29 cellular contexts compared by ENCODE assay signal in the genomic region with DNA sequence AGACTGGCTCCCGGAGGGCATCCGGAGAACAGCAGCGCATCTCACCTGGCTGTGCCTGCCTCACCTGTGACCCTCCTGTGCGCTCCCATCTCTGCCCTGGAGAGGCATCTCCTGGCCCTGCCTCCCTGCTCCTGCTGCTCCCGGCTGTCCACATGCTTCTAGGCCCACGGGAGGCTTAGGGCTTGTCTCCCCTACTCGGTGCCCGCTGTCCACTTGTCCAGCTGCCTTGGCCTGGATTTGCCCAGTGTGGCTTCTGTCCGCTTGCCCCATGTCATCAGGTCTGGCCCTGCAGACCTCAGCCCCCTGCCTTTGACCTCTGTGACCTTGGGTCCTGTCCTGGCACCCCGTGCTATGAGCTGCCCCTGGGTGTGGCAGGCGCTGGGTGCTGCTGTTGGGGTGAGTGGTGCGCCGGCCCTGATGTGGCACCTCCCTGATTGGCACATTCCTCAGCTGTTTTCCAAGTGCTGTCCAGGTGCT. TPM values are rescaled to one million over a fixed set of nuclear protein-coding genes. Genes with fewer than 3 reads are reported as not detected.
A peak's percentile ranks its signal among the peaks of the same experiment; 100 is the strongest.
DNase-seq lines count a peak whose midpoint lies in the region; FAIRE-seq and TF ChIP-seq lines count a peak whose summit lies in the region.
"Had no signal": no experiment of that assay in that cellular context is flagged by ENCODE, and none has a peak within 500 bp of the region (broad histone marks: within the 10 kb centered on the region; RNA-seq: fewer than 3 reads in every experiment).

No MANE protein-coding gene starts in this region.

- no peak overlapping the region for H2BK12ac ChIP-seq in neuronal stem cell (ENCODE audit: low read length)

- H2BK5ac ChIP-seq in neuronal stem cell (ENCODE audit: low read length) = no peak overlapping the region

- H3K36me3 Mint-ChIP-seq in activated CD4-positive, alpha-beta T cell treated with anti-CD3 and anti-CD28 coated beads, Interleukin-2, amount 10 ng/mL, durations not matched to agents 24 days and 14 days (ENCODE audit: low read depth) = no peaks in the 10 kb centered on the region
- H3K36me3 Mint-ChIP-seq: immature natural killer cell had no signal

- no peak overlapping the region for H3K4ac ChIP-seq in neuronal stem cell (ENCODE audit: low read length)

- no peaks in the 10 kb centered on the region for H3K9me3 Mint-ChIP-seq in activated CD4-positive, alpha-beta T cell treated with anti-CD3 and anti-CD28 coated beads, Interleukin-2, amount 10 ng/mL, durations not matched to agents 24 days and 14 days
- H3K9me3 Mint-ChIP-seq: activated CD4-positive, alpha-beta T cell treated with anti-CD3 and anti-CD28 coated beads, Interleukin-2, amount 10 ng/mL, durations not matched to agents 7 days and 5 days; dendritic cell treated with granulocyte-macrophage colony-stimulating factor and Interleukin-4, amounts not matched to agents 40 ng/mL and 50 ng/mL, for 4 days; mesothelial cell of epicardium had no signal

- peak overlapping the region; percentile 53 for H3K23ac ChIP-seq in neuronal stem cell (ENCODE audit: low read depth, low read length, poor library complexity)

- peaks cover 12% of the 10 kb centered on the region for H3K27me3 Mint-ChIP-seq in activated CD4-positive, alpha-beta T cell treated with anti-CD3 and anti-CD28 coated beads, Interleukin-2, amount 10 ng/mL, durations not matched to agents 24 days and 14 days

- H2AK5ac ChIP-seq in neuronal stem cell (ENCODE audit: low read depth, low read length) = peak overlapping the region; percentile 6

- H2AFZ ChIP-seq in neuronal stem cell (ENCODE audit: low read length) = no peak overlapping the region

- peaks cover 4 to 29% (median 21%) of the 10 kb centered on the region in 3 experiments for H3K27me3 ChIP-seq in neuronal stem cell (ENCODE audit: control insufficient read depth in 3 of 3, insufficient read depth in 3 of 3, low read depth in 1 of 3, low read length in 3 of 3)
- H3K27me3 ChIP-seq in suprapubic skin = peaks cover 5% of the 10 kb centered on the region
- H3K27me3 ChIP-seq: BE2C had no signal

- no peak overlapping the region for H3K14ac ChIP-seq in neuronal stem cell (ENCODE audit: low read length)

- no peaks in the 10 kb centered on the region for H3K4me1 ChIP-seq in HEK293 (ENCODE audit: control insufficient read depth, insufficient read depth, low read length)
- H3K4me1 ChIP-seq in neuronal stem cell (ENCODE audit: control insufficient read depth in 2 of 2, insufficient read depth in 1 of 2, low read depth in 1 of 2, low read length in 2 of 2) = peaks cover 4 to 5% of the 10 kb centered on the region in 2 donors
- H3K4me1 ChIP-seq in suprapubic skin = peaks cover 67% of the 10 kb centered on the region
- H3K4me1 ChIP-seq: Caco-2 had no signal

- CTCF ChIA-PET in HEK293 (lab: Yijun Ruan, JAX) = interaction anchor here (0.6 kb wide), 1 partner anchor 96 kb away, joined by 3 read pairs; no protein-coding TSS in a partner anchor

- H3K9me3 ChIP-seq in HEK293 (ENCODE audit: control insufficient read depth, insufficient read depth, low read depth, low read length) = no peaks in the 10 kb centered on the region
- H3K9me3 ChIP-seq in neuronal stem cell (replicated peaks in 1 of 2; ENCODE audit: control insufficient read depth in 2 of 2, insufficient read depth in 1 of 2, low read depth in 1 of 2, low read length in 2 of 2) = peaks cover 2 to 4% of the 10 kb centered on the region in 2 donors
- no peaks in the 10 kb centered on the region for H3K9me3 ChIP-seq in suprapubic skin
- H3K9me3 ChIP-seq: BE2C, Caco-2 had no signal

- intact Hi-C loops in activated CD4-positive, alpha-beta T cell treated with anti-CD3 and anti-CD28 coated beads, Interleukin-2, amount 10 ng/mL, durations not matched to agents 24 days and 14 days (cut with micrococcal nuclease) = no loop called here

- DNase-seq in ecto neural progenitor cell (ENCODE audit: low spot score) (peak; percentile 29), neuronal stem cell (ENCODE audit: low spot score) (no peak), suprapubic skin (ENCODE audit: low spot score in 2 of 2) (no peak), RCC 7860 (ENCODE audit: low spot score) (no peak), NCI-H2107 treated with DMSO at 0.1 percent for 48 hours (lab: John Stamatoyannopoulos, UW; ENCODE audit: unreplicated experiment) (no peak)
- no peak for DNase-seq in activated CD4-positive, alpha-beta T cell treated with anti-CD3 and anti-CD28 coated beads, Interleukin-2, amount 10 ng/mL, durations not matched to agents 24 days and 14 days
- DNase-seq: activated CD4-positive, alpha-beta T cell treated with anti-CD3 and anti-CD28 coated beads, Interleukin-2, amount 10 ng/mL, durations not matched to agents 7 days and 5 days; activated gamma-delta T cell treated with Interleukin-2 at 50 U/mL for 16 hours; activated T-cell treated with anti-CD3 and anti-CD28 coated beads, Interleukin-2, amount 50 U/mL, for 24 hours; Caco-2; central memory CD4-positive, alpha-beta T cell; hypothalamus; immature natural killer cell; IMR-90; left ventricle myocardium superior; naive B cell; NCI-H1092; NCI-H1930; NCI-H526; NK-92 treated with Interleukin-12 subunit alpha and Interleukin-12 subunit beta, amount 100 ng/mL, for 24 hours; PC-3; retina; SHP77; stimulated activated CD4-positive, alpha-beta T cell treated with anti-CD3 and anti-CD28 coated beads, Interleukin-2, amount 100 ng/mL, for 48 hours; WERI-Rb-1 had no signal

- peaks cover 3% of the 10 kb centered on the region for H3K4me1 Mint-ChIP-seq in activated CD4-positive, alpha-beta T cell treated with anti-CD3 and anti-CD28 coated beads, Interleukin-2, amount 10 ng/mL, durations not matched to agents 24 days and 14 days

- H3K4me2 ChIP-seq in neuronal stem cell (ENCODE audit: insufficient read depth, low read length, poor library complexity, severe bottlenecking) = no peak overlapping the region

- no peak overlapping the region for H3K18ac ChIP-seq in neuronal stem cell (ENCODE audit: low read length)

- no peak for TF ChIP-seq POLR2A in suprapubic skin (IDR thresholded peaks at IDR 0.05)

- no peak for TF ChIP-seq EP300 in suprapubic skin (IDR thresholded peaks at IDR 0.05)

- H3K9ac ChIP-seq in neuronal stem cell (ENCODE audit: low read depth, low read length, poor library complexity) = no peak overlapping the region

- H3K4me3 ChIP-seq in HEK293 (ENCODE audit: low read depth, low read length) (no peak overlapping the region), neuronal stem cell (ENCODE audit: low read length in 2 of 2) (no peak overlapping the region), suprapubic skin (no peak overlapping the region)

- H3K4me3 Mint-ChIP-seq in activated CD4-positive, alpha-beta T cell treated with anti-CD3 and anti-CD28 coated beads, Interleukin-2, amount 10 ng/mL, durations not matched to agents 24 days and 14 days = no peak overlapping the region
- H3K4me3 Mint-ChIP-seq: activated CD4-positive, alpha-beta T cell treated with anti-CD3 and anti-CD28 coated beads, Interleukin-2, amount 10 ng/mL, durations not matched to agents 7 days and 5 days; activated T-cell treated with anti-CD3 and anti-CD28 coated beads, Interleukin-2, amount 50 U/mL, for 24 hours; dendritic cell treated with granulocyte-macrophage colony-stimulating factor and Interleukin-4, amounts not matched to agents 40 ng/mL and 50 ng/mL, for 4 days; mesothelial cell of epicardium; naive B cell had no signal

- H3K27ac ChIP-seq in HEK293 (ENCODE audit: extremely low read depth, low read depth, low read length) (no peak overlapping the region), neuronal stem cell (replicated peaks; ENCODE audit: low read length) (no peak overlapping the region), suprapubic skin (peak overlapping the region; percentile 53)
- H3K27ac ChIP-seq: WERI-Rb-1 had no signal

- H4K91ac ChIP-seq in neuronal stem cell (ENCODE audit: low read depth, low read length, poor library complexity) = no peak overlapping the region

- H4K8ac ChIP-seq in neuronal stem cell (ENCODE audit: low read depth, low read length) = no peak overlapping the region

- no peaks in the 10 kb centered on the region for H3K36me3 ChIP-seq in HEK293 (ENCODE audit: control insufficient read depth in 2 of 2, insufficient read depth in 1 of 2, low read length in 2 of 2)
- no peaks in the 10 kb centered on the region for H3K36me3 ChIP-seq in neuronal stem cell (replicated peaks in 1 of 2; ENCODE audit: control insufficient read depth in 2 of 2, insufficient read depth in 2 of 2, low read length in 2 of 2)
- H3K36me3 ChIP-seq in suprapubic skin = no peaks in the 10 kb centered on the region
- H3K36me3 ChIP-seq: BE2C had no signal

- H3K79me1 ChIP-seq in neuronal stem cell (ENCODE audit: low read depth, low read length) = peaks cover 8% of the 10 kb centered on the region

- no peak overlapping the region for H2BK120ac ChIP-seq in neuronal stem cell (ENCODE audit: low read depth, low read length)

- FAIRE-seq in RCC 7860 (lab: Jason Lieb, UNC) = no peak

- TF ChIP-seq CTCF in HEK293 (tag by site-specific recombination; IDR thresholded peaks at IDR 0.05) = no peak
- TF ChIP-seq CTCF in suprapubic skin (IDR thresholded peaks at IDR 0.05) = no peak

- no peak overlapping the region for H2BK15ac ChIP-seq in neuronal stem cell (ENCODE audit: low read length)

- POLR2A ChIA-PET in HEK293 (lab: Yijun Ruan, JAX) = no interaction called here

- no peak overlapping the region for H3K27ac Mint-ChIP-seq in activated CD4-positive, alpha-beta T cell treated with anti-CD3 and anti-CD28 coated beads, Interleukin-2, amount 10 ng/mL, durations not matched to agents 24 days and 14 days
- H3K27ac Mint-ChIP-seq: activated CD4-positive, alpha-beta T cell treated with anti-CD3 and anti-CD28 coated beads, Interleukin-2, amount 10 ng/mL, durations not matched to agents 7 days and 5 days; activated T-cell treated with anti-CD3 and anti-CD28 coated beads, Interleukin-2, amount 50 U/mL, for 24 hours; dendritic cell treated with granulocyte-macrophage colony-stimulating factor and Interleukin-4, amounts not matched to agents 40 ng/mL and 50 ng/mL, for 4 days; mesothelial cell of epicardium; naive B cell had no signal

- no CpG with 5 or more reads among the region's 13 CpGs for WGBS in neuronal stem cell (ENCODE audit: extremely low coverage in 2 of 2, insufficient read length in 2 of 2, insufficient replicate concordance in 1 of 2), 2 donors
- WGBS in suprapubic skin = 73% methylated on average over 3 of the region's 13 CpGs

RNA-seq across cellular contexts. Expression of gene BOK, which starts 4.5 kb away (rescaled TPM):
- polyA plus RNA-seq in neuronal stem cell (2013, experiment 1 of 2) = 5.1 TPM
- 4.7 TPM for polyA plus RNA-seq in neuronal stem cell (2013, experiment 2 of 2)
- 10 to 100 TPM; 32.4 to 61.6 (median 60.5) TPM for total RNA-seq in suprapubic skin
- 0.17 and 0.77 TPM in 2 replicates for total RNA-seq in activated CD4-positive, alpha-beta T cell treated with anti-CD3 and anti-CD28 coated beads, Interleukin-2, amount 10 ng/mL, durations not matched to agents 24 days and 14 days
- total RNA-seq: activated CD4-positive, alpha-beta T cell treated with anti-CD3 and anti-CD28 coated beads, Interleukin-2, amount 10 ng/mL, durations not matched to agents 7 days and 5 days had no signal

RNA-seq across cellular contexts. Expression of gene STK25, which starts 54.7 kb away (rescaled TPM):
- 129 TPM for polyA plus RNA-seq in neuronal stem cell (2013, experiment 1 of 2)
- polyA plus RNA-seq in neuronal stem cell (2013, experiment 2 of 2) = 118 TPM
- total RNA-seq in suprapubic skin = 100 to 1,000 TPM; 131 to 232 (median 147) TPM
- 121 and 145 TPM in 2 replicates for total RNA-seq in activated CD4-positive, alpha-beta T cell treated with anti-CD3 and anti-CD28 coated beads, Interleukin-2, amount 10 ng/mL, durations not matched to agents 24 days and 14 days

Comparison
In these comparisons a context has a peak if more than half of its experiments do, and no peak if none do; other contexts are left out.
1. RNA of gene BOK, which starts 4.5 kb away (total RNA-seq): 32.4 to 61.6 TPM in suprapubic skin; 0.17 to 0.77 TPM in activated CD4-positive, alpha-beta T cell treated with anti-CD3 and anti-CD28 coated beads, Interleukin-2, amount 10 ng/mL, durations not matched to agents 24 days and 14 days; every median in the first group is over 10 times any median in the second.